Comparison of ENCODE assay signal across 33 cellular contexts in the genomic region with DNA sequence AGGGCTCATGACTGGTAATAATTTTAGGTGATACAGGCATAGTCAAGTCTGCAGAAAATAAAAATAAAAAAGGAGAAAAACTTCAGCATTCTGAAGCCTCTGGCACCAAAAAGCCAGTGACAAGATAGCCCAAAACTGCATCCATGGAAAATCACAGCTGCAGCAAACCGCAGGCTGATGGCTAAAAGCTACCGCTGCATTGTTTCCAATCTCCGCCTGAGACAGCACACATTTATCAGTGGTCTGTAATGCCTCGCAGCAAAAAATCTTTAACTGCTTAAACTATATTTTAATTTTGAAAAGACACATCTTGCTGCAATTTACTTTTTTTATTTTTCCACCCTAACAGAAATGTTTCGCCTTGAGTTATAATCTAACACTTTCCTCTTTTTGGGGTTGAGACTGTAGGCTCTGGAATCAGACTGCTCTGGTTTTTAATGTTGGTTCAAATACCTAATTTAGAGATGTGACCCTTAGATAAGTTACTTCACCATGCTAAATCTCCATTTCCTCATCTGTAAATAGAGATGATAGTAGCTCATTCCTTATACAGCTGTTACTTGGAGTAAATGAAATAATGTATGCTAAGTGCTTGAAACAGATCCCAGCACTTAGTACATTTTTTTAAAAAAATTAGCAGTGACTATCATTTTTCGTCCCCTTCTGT. TPM values are rescaled to one million over a fixed set of nuclear protein-coding genes. Genes with fewer than 3 reads are reported as not detected.
DNase-seq lines count a peak whose midpoint lies in the region; ATAC-seq, FAIRE-seq and TF ChIP-seq lines count a peak whose summit lies in the region.
"Had no signal": no experiment of that assay in that cellular context is flagged by ENCODE, and none has a peak within 500 bp of the region (broad histone marks: within the 10 kb centered on the region; RNA-seq: fewer than 3 reads in every experiment).

No MANE protein-coding gene starts in this region.

- peaks cover 2% of the 10 kb centered on the region for H3K23me2 ChIP-seq in H9 (ENCODE audit: insufficient read length, low read depth, low read length, poor library complexity, severe bottlenecking)

- no peaks in the 10 kb centered on the region for H3K9me3 ChIP-seq in H9 (ENCODE audit: control insufficient read depth, low read depth, low read length)
- H3K9me3 ChIP-seq in tibial artery, result no peaks in the 10 kb centered on the region
- H3K9me3 ChIP-seq in small intestine (ENCODE audit: control insufficient read depth, low read depth), result no peaks in the 10 kb centered on the region
- H3K9me3 ChIP-seq: colonic mucosa, heart left ventricle, prostate gland, transverse colon had no signal

- H4K8ac ChIP-seq in H9 (replicated peaks; ENCODE audit: insufficient read length, low read depth, low read length), result no peak overlapping the region

- H2AFZ ChIP-seq in H9 (ENCODE audit: low read length), result no peak overlapping the region

- no peak overlapping the region for H3K4me2 ChIP-seq in H9 (ENCODE audit: insufficient read depth, insufficient read length, low read length)

- H3K27ac Mint-ChIP-seq in H9, result peak overlapping the region; percentile 27 to 96 (median 85); a peak in 5 of 7 replicates
- H3K27ac Mint-ChIP-seq in activated T-helper 17 cell treated with anti-CD3 and anti-CD28 coated beads, Interleukin-2, amount 50 U/mL, for 72 hours, result no peak overlapping the region
- H3K27ac Mint-ChIP-seq: activated naive CD4-positive, alpha-beta T cell treated with anti-CD3 and anti-CD28 coated beads, Interleukin-2, amount 50 U/mL, for 24 hours; activated T-helper 2 cell treated with anti-CD3 and anti-CD28 coated beads, Interferon-gamma antibody, Interleukin-2, Interleukin-4, amounts not matched to agents 10 μg/mL and 5 μg/mL and 100 μg/mL, durations not matched to agents 14 hours and 24 hours and 36 hours; CD14-positive monocyte; immature natural killer cell had no signal

- no peaks in the 10 kb centered on the region for H3K9me3 Mint-ChIP-seq in H9
- peaks cover 13% of the 10 kb centered on the region for H3K9me3 Mint-ChIP-seq in activated T-helper 17 cell treated with anti-CD3 and anti-CD28 coated beads, Interleukin-2, amount 50 U/mL, for 72 hours
- H3K9me3 Mint-ChIP-seq: activated naive CD4-positive, alpha-beta T cell treated with anti-CD3 and anti-CD28 coated beads, Interleukin-2, amount 50 U/mL, for 24 hours had no signal

- intact Hi-C loops in tibial artery (cut with DNase I; ENCODE audit: low total_unique reads), result no loop called here

- ATAC-seq in SK-N-SH treated with all-trans-retinoic acid at 6 μM for 48 hours, result peak; percentile 46
- no peak for ATAC-seq in activated T-helper 17 cell treated with anti-CD3 and anti-CD28 coated beads, Interleukin-2, amount 50 U/mL, for 72 hours (replicated peaks)
- ATAC-seq: activated CD4-positive, CD25-positive, alpha-beta regulatory T cell treated with anti-CD3 and anti-CD28 coated beads, Interleukin-2, amount 50 U/mL, for 24 hours; GM12878; heart left ventricle; left colon had no signal

- no peak overlapping the region for H2AK5ac ChIP-seq in H9 (ENCODE audit: insufficient read length, low read length)

- H3K4me1 ChIP-seq in H9 (ENCODE audit: insufficient read depth, low read length) (0 out of 2 replicates have a peak, but pooled peaks cover 4% of the 10 kb centered on the region), tibial artery (peaks cover 0 to 67% (median 28%) of the 10 kb centered on the region in 4 donors), small intestine (ENCODE audit: control insufficient read depth in 2 of 2, insufficient read depth in 1 of 2, low read depth in 1 of 2, low read length in 1 of 2) (no peaks in the 10 kb centered on the region)
- H3K4me1 ChIP-seq: colonic mucosa, prostate gland had no signal

- H3K9ac ChIP-seq in H9 (ENCODE audit: extremely low read depth, insufficient read length, low read length), result no peak overlapping the region

- H3K27ac ChIP-seq in H9 (ENCODE audit: insufficient read length, low read depth, low read length) (no peak overlapping the region), tibial artery (peak overlapping the region; percentile 45 to 53), small intestine (ENCODE audit: low read depth in 1 of 2, low read length in 1 of 2) (no peak overlapping the region)
- H3K27ac ChIP-seq: colonic mucosa, epithelial cell of prostate, HL-60, prostate gland had no signal

- H3K4ac ChIP-seq in H9 (ENCODE audit: low read depth, low read length), result no peak overlapping the region

- no peak overlapping the region for H2BK5ac ChIP-seq in H9 (ENCODE audit: insufficient read length, low read length)

- H2BK120ac ChIP-seq in H9 (ENCODE audit: low read depth, low read length, poor library complexity, severe bottlenecking), result no peak overlapping the region

- H3K79me2 ChIP-seq in H9 (ENCODE audit: insufficient read depth, low read length), result no peaks in the 10 kb centered on the region

- no peak overlapping the region for H3K56ac ChIP-seq in H9 (ENCODE audit: insufficient read length, low read depth, low read length)

- H4K91ac ChIP-seq in H9 (ENCODE audit: insufficient read length, low read depth, low read length), result no peak overlapping the region

- no peak overlapping the region for H3T11ph ChIP-seq in H9 (ENCODE audit: low read length)

- no peak for FAIRE-seq in small intestine (lab: Jason Lieb, UNC)
- FAIRE-seq: GM12878 had no signal

- H2BK15ac ChIP-seq in H9 (ENCODE audit: low read depth, low read length), result no peak overlapping the region

- H3K27me3 Mint-ChIP-seq in H9 (ENCODE audit: low read depth), result no peaks in the 10 kb centered on the region
- H3K27me3 Mint-ChIP-seq in activated T-helper 17 cell treated with anti-CD3 and anti-CD28 coated beads, Interleukin-2, amount 50 U/mL, for 72 hours, result no peaks in the 10 kb centered on the region
- H3K27me3 Mint-ChIP-seq: activated naive CD4-positive, alpha-beta T cell treated with anti-CD3 and anti-CD28 coated beads, Interleukin-2, amount 50 U/mL, for 24 hours had no signal

- H3K27me3 ChIP-seq in H9 (ENCODE audit: insufficient read depth, low read length) (no peaks in the 10 kb centered on the region), tibial artery (no peaks in the 10 kb centered on the region), small intestine (ENCODE audit: control insufficient read depth in 2 of 2, insufficient read depth in 2 of 2, low read length in 2 of 2) (no peaks in the 10 kb centered on the region)
- H3K27me3 ChIP-seq: colonic mucosa, heart left ventricle, transverse colon had no signal

- DNase-seq in H9 (no peak), iPS-NIHi7 (ENCODE audit: extremely low spot score) (peak; percentile 33), tibial artery (no peak), SHP77 (lab: John Stamatoyannopoulos, UW) (no peak), small intestine (no peak)
- DNase-seq: activated CD4-positive, alpha-beta T cell treated with anti-CD3 and anti-CD28 coated beads, Interleukin-2, amount 50 U/mL, for 48 hours; activated CD8-positive, alpha-beta memory T cell treated with anti-CD3 and anti-CD28 coated beads, Interleukin-2, amount 50 U/mL, for 48 hours; colonic mucosa; effector CD8-positive, alpha-beta T cell; GOT3; immature natural killer cell; Karpas-422; left colon; mammary epithelial cell; NCI-H187; NCI-H524 treated with DMSO at 0.1 percent for 48 hours; SHP77 treated with DMSO at 0.1 percent for 48 hours; stimulated activated CD4-positive, alpha-beta T cell treated with anti-CD3 and anti-CD28 coated beads, Interleukin-1b, Interleukin-23, amount 100 ng/mL, for 48 hours; stimulated activated CD8-positive, alpha-beta memory T cell treated with anti-CD3 and anti-CD28 coated beads, Interleukin-4, amount 100 ng/mL, for 48 hours; T-helper 1 cell; transverse colon had no signal

- no peak overlapping the region for H3K4me3 ChIP-seq in tibial artery
- H3K4me3 ChIP-seq in small intestine (ENCODE audit: low read depth in 1 of 2, low read length in 2 of 2), result no peak overlapping the region
- H3K4me3 ChIP-seq: colonic mucosa, GM12878, heart left ventricle, prostate gland, skin epidermis, transverse colon had no signal

- no peak overlapping the region for H2BK12ac ChIP-seq in H9 (ENCODE audit: insufficient read length, low read depth, low read length)

- H3K36me3 Mint-ChIP-seq in H9 (ENCODE audit: insufficient read depth in 1 of 3, low read depth in 3 of 3), result no peaks in the 10 kb centered on the region
- no peaks in the 10 kb centered on the region for H3K36me3 Mint-ChIP-seq in activated T-helper 17 cell treated with anti-CD3 and anti-CD28 coated beads, Interleukin-2, amount 50 U/mL, for 72 hours (ENCODE audit: low read depth)
- H3K36me3 Mint-ChIP-seq: activated naive CD4-positive, alpha-beta T cell treated with anti-CD3 and anti-CD28 coated beads, Interleukin-2, amount 50 U/mL, for 24 hours; CD14-positive monocyte had no signal

- H3K18ac ChIP-seq in H9 (ENCODE audit: insufficient read length, low read depth, low read length), result no peak overlapping the region

- H3K36me3 ChIP-seq in tibial artery, result no peaks in the 10 kb centered on the region
- H3K36me3 ChIP-seq in small intestine (ENCODE audit: control insufficient read depth in 2 of 2, insufficient read depth in 2 of 2, low read length in 2 of 2), result no peaks in the 10 kb centered on the region
- H3K36me3 ChIP-seq: colonic mucosa, heart left ventricle, prostate gland, transverse colon had no signal

- no peak overlapping the region for H4K5ac ChIP-seq in H9 (ENCODE audit: insufficient read length, low read depth, low read length)

- no peaks in the 10 kb centered on the region for H4K20me1 ChIP-seq in H9 (ENCODE audit: control insufficient read depth, insufficient read depth, insufficient read length)

- H2BK20ac ChIP-seq in H9 (ENCODE audit: low read depth, low read length, poor library complexity, severe bottlenecking), result no peak overlapping the region

- H3K4me1 Mint-ChIP-seq in H9, result peaks cover 22% of the 10 kb centered on the region in 2 experiments
- H3K4me1 Mint-ChIP-seq in activated T-helper 17 cell treated with anti-CD3 and anti-CD28 coated beads, Interleukin-2, amount 50 U/mL, for 72 hours, result no peaks in the 10 kb centered on the region
- H3K4me1 Mint-ChIP-seq: activated naive CD4-positive, alpha-beta T cell treated with anti-CD3 and anti-CD28 coated beads, Interleukin-2, amount 50 U/mL, for 24 hours; CD14-positive monocyte; immature natural killer cell had no signal

- no peaks in the 10 kb centered on the region for H3K79me1 ChIP-seq in H9 (ENCODE audit: insufficient read depth, low read depth, low read length, poor library complexity, severe bottlenecking)

- H3K4me3 Mint-ChIP-seq in H9, result no peak overlapping the region
- no peak overlapping the region for H3K4me3 Mint-ChIP-seq in activated T-helper 17 cell treated with anti-CD3 and anti-CD28 coated beads, Interleukin-2, amount 50 U/mL, for 72 hours
- H3K4me3 Mint-ChIP-seq: activated naive CD4-positive, alpha-beta T cell treated with anti-CD3 and anti-CD28 coated beads, Interleukin-2, amount 50 U/mL, for 24 hours; CD14-positive monocyte; immature natural killer cell had no signal

- H3K23ac ChIP-seq in H9 (ENCODE audit: insufficient read length, low read depth, low read length), result no peak overlapping the region

- TF ChIP-seq CTCF in H9 (conservative IDR thresholded peaks at IDR 0.05), result no peak
- no peak for TF ChIP-seq CTCF in tibial artery (IDR thresholded peaks at IDR 0.05)

- no peak overlapping the region for H3K14ac ChIP-seq in H9 (ENCODE audit: insufficient read depth, low read length)

- WGBS in H9 (ENCODE audit: extremely low coverage, insufficient read length, low lambda C conversion rate), result no CpG with 5 or more reads among the region's 6 CpGs
- 67 to 83% (median 77%) methylated on average over 6 of the region's 6 CpGs for WGBS in small intestine, 3 donors

RNA-seq across cellular contexts. Expression of a gene that starts 41.9 kb away (rescaled TPM):
- not detected in 2 replicates for total RNA-seq in H9 (2021)
- total RNA-seq in activated T-helper 17 cell treated with anti-CD3 and anti-CD28 coated beads, Interleukin-2, amount 50 U/mL, for 72 hours, result not detected
- 1 to 10 TPM in 1 of 3 donors, not detected in 2; 6.1 TPM for polyA plus RNA-seq in small intestine
- total RNA-seq: activated T-helper 2 cell treated with anti-CD3 and anti-CD28 coated beads, Interferon-gamma antibody, Interleukin-2, Interleukin-4, amounts not matched to agents 10 μg/mL and 5 μg/mL and 100 μg/mL, durations not matched to agents 14 hours and 24 hours and 36 hours; GM12878 had no signal
- polyA plus RNA-seq: CD14-positive monocyte, GM12878, immature natural killer cell had no signal

Comparison
In these comparisons a context has a peak if more than half of its experiments do, and no peak if none do; other contexts are left out.
1. H3K27ac ChIP-seq: peak in tibial artery (2 of 2); none in H9 (single experiment) and small intestine (0 of 2).